Comparison of ENCODE assay signal across 1 cellular context in the genomic region with DNA sequence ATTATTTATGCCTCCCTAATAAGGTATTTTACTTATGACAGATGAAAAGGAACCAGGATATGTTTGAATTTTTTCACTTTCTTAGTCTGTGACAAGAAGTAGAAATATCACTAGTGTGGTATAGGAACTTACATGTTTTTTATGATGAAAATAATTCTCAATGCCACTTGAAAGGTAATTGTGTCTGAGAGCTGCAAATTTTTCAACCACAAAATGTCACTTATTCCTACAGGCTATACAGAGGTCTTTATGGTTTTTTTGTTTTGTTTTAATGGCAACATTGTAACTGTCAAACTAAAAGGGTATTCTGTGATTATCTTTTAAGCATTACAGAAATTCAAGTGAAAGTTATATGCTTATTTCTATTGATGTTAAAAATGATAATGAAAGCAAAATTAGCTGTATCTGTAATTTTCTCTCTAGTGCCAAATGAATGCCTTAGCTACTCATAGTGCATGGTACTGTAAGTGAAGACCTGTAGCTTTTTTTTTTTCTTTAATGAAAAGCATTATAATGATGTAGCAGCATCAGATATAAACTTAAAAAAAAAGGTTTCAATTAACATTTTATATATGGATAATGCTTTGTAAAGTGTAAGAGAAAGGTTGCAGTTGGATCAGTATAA.
TF ChIP-seq lines count a peak whose summit lies in the region.

No MANE protein-coding gene starts in this region.

TF ChIP-seq in HEK293, 187 proteins besides CTCF, POLR2A, EP300 and RAD21:
- TF ChIP-seq, protein P1, sequence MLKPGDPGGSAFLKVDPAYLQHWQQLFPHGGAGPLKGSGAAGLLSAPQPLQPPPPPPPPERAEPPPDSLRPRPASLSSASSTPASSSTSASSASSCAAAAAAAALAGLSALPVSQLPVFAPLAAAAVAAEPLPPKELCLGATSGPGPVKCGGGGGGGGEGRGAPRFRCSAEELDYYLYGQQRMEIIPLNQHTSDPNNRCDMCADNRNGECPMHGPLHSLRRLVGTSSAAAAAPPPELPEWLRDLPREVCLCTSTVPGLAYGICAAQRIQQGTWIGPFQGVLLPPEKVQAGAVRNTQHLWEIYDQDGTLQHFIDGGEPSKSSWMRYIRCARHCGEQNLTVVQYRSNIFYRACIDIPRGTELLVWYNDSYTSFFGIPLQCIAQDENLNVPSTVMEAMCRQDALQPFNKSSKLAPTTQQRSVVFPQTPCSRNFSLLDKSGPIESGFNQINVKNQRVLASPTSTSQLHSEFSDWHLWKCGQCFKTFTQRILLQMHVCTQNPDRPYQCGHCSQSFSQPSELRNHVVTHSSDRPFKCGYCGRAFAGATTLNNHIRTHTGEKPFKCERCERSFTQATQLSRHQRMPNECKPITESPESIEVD (tag by site-specific recombination; IDR thresholded peaks at IDR 0.05), result peak; percentile 72
- no peak for TF ChIP-seq ZNF776 (tag by site-specific recombination; IDR thresholded peaks at IDR 0.05; ENCODE audit: borderline replicate concordance)
